Comparison of ENCODE assay signal across 20 cellular contexts in the genomic region with DNA sequence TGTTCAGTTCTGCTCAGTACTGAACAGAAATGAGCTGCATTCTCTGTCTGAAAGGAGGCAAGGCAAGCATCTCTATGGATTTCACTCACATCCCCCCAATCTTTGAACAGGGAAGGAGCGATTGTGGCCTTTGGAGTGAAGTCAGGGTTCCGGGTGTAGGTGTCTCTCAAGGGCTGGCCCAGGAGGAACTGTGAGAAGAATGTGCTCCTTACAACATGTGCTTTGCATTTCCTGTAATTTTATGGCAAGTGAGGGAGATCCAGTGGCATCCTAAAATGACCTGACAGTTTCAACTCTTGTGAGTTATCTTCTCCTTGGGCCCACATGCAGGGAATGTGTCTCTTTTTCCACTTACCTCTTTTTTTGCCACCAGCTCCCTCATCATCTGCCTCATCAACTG.
DNase-seq lines count a peak whose midpoint lies in the region; ATAC-seq and TF ChIP-seq lines count a peak whose summit lies in the region.
"Had no signal": no experiment of that assay in that cellular context is flagged by ENCODE, and none has a peak within 500 bp of the region (broad histone marks: within the 10 kb centered on the region; RNA-seq: fewer than 3 reads in every experiment).

No MANE protein-coding gene starts in this region.

- H2BK12ac ChIP-seq in trophoblast cell (ENCODE audit: low read length): peak overlapping the region; percentile 75

- H3K27ac ChIP-seq in trophoblast cell (ENCODE audit: low read depth, low read length): no peak overlapping the region

- H4K12ac ChIP-seq in trophoblast cell (ENCODE audit: low read depth, low read length): no peak overlapping the region

- H3K9ac ChIP-seq in trophoblast cell (ENCODE audit: low read length): no peak overlapping the region

- no peak overlapping the region for H3K23ac ChIP-seq in trophoblast cell (ENCODE audit: low read length)

- no peaks in the 10 kb centered on the region for H3K9me3 ChIP-seq in trophoblast cell (ENCODE audit: insufficient read depth, low read depth, low read length)
- H3K9me3 ChIP-seq: BE2C had no signal

- H4K91ac ChIP-seq in trophoblast cell (ENCODE audit: low read depth, low read length): no peak overlapping the region

- no peaks in the 10 kb centered on the region for H3K36me3 ChIP-seq in trophoblast cell (ENCODE audit: control insufficient read depth in 1 of 2, insufficient read depth in 2 of 2, low read length in 2 of 2)
- H3K36me3 ChIP-seq: BE2C had no signal

- ATAC-seq in HG03439 (IDR thresholded peaks at IDR 0.05; ENCODE audit: unreplicated experiment): no peak
- ATAC-seq: GM12878, GM23338, PC-3 had no signal

- H3K79me1 ChIP-seq in trophoblast cell (ENCODE audit: low read length): no peaks in the 10 kb centered on the region

- H3K14ac ChIP-seq in trophoblast cell (ENCODE audit: low read length): no peak overlapping the region

- peak; percentile 65 for DNase-seq in EH (ENCODE audit: low read depth)
- peak; percentile 20 for DNase-seq in NB4 (ENCODE audit: low read depth)
- peak; percentile 9 for DNase-seq in choroid plexus epithelial cell (ENCODE audit: low read depth)
- DNase-seq in trophoblast cell: no peak
- no peak for DNase-seq in retina
- DNase-seq in activated gamma-delta T cell treated with Interleukin-2 at 50 U/mL for 16 hours: no peak
- DNase-seq: BE2C; CD8-positive, alpha-beta memory T cell; DMS79 treated with DMSO at 0.1 percent for 48 hours; Kasumi-1; MV-4-11; NCI-H1436; NCI-H2029; NCI-H2171; NCI-H446 treated with DMSO at 0.1 percent for 48 hours; NK-92 treated with Interleukin-12 subunit alpha and Interleukin-12 subunit beta, amount 100 ng/mL, for 24 hours; PC-3 had no signal

- H3K4me1 ChIP-seq in trophoblast cell (ENCODE audit: control insufficient read depth in 1 of 2, insufficient read depth in 2 of 2, low read length in 2 of 2): peaks cover 0 to under 1% of the 10 kb centered on the region in 2 experiments
- H3K4me1 ChIP-seq: BE2C had no signal

- TF ChIP-seq POLR2A in NB4 (IDR thresholded peaks at IDR 0.05; ENCODE audit: extremely low read depth, insufficient read length): no peak

- no peak overlapping the region for H3K18ac ChIP-seq in trophoblast cell (ENCODE audit: low read length)

- no peaks in the 10 kb centered on the region for H3K79me2 ChIP-seq in trophoblast cell (ENCODE audit: control insufficient read depth, insufficient read depth, low read length, poor library complexity)

- no peak overlapping the region for H2BK120ac ChIP-seq in trophoblast cell (ENCODE audit: insufficient read depth, low read length, poor library complexity)

- WGBS in trophoblast cell (ENCODE audit: extremely low coverage, insufficient coverage, insufficient read length): no CpG with 5 or more reads among the region's 2 CpGs

- H3K27me3 ChIP-seq in trophoblast cell (ENCODE audit: insufficient read depth, low read length): no peaks in the 10 kb centered on the region

- no peak overlapping the region for H2AFZ ChIP-seq in trophoblast cell (ENCODE audit: insufficient read depth, low read length, poor library complexity)
- H2AFZ ChIP-seq: GM23338 had no signal

- H2BK5ac ChIP-seq in trophoblast cell (ENCODE audit: low read depth, low read length, poor library complexity): no peak overlapping the region

- no peak overlapping the region for H2AK5ac ChIP-seq in trophoblast cell (ENCODE audit: low read length)

- TF ChIP-seq CTCF in NB4 (IDR thresholded peaks at IDR 0.05; ENCODE audit: low read depth, low read length): no peak
- no peak for TF ChIP-seq CTCF in choroid plexus epithelial cell (conservative IDR thresholded peaks at IDR 0.05; ENCODE audit: low read depth, low read length)

- no peak overlapping the region for H3K4me3 ChIP-seq in NB4 (ENCODE audit: low read depth, low read length)
- H3K4me3 ChIP-seq in choroid plexus epithelial cell (ENCODE audit: low read depth, low read length): no peak overlapping the region
- no peak overlapping the region for H3K4me3 ChIP-seq in trophoblast cell (ENCODE audit: low read depth, low read length)
- H3K4me3 ChIP-seq: GM12878, GM23338 had no signal

- H3K4ac ChIP-seq in trophoblast cell (ENCODE audit: low read depth, low read length): no peak overlapping the region

- no peak overlapping the region for H4K8ac ChIP-seq in trophoblast cell (ENCODE audit: low read depth, low read length)

- no peak overlapping the region for H3K4me2 ChIP-seq in trophoblast cell (ENCODE audit: low read length)
- H3K4me2 ChIP-seq: GM23338 had no signal

Comparison
In these comparisons a context has a peak if more than half of its experiments do, and no peak if none do; other contexts are left out.
1. DNase-seq: peak in EH (single experiment), NB4 (single experiment) and choroid plexus epithelial cell (single experiment); none in trophoblast cell (0 of 2), retina (single experiment) and activated gamma-delta T cell treated with Interleukin-2 at 50 U/mL for 16 hours (single experiment).